Comparison of ENCODE assay signal across 9 cellular contexts in the genomic region with DNA sequence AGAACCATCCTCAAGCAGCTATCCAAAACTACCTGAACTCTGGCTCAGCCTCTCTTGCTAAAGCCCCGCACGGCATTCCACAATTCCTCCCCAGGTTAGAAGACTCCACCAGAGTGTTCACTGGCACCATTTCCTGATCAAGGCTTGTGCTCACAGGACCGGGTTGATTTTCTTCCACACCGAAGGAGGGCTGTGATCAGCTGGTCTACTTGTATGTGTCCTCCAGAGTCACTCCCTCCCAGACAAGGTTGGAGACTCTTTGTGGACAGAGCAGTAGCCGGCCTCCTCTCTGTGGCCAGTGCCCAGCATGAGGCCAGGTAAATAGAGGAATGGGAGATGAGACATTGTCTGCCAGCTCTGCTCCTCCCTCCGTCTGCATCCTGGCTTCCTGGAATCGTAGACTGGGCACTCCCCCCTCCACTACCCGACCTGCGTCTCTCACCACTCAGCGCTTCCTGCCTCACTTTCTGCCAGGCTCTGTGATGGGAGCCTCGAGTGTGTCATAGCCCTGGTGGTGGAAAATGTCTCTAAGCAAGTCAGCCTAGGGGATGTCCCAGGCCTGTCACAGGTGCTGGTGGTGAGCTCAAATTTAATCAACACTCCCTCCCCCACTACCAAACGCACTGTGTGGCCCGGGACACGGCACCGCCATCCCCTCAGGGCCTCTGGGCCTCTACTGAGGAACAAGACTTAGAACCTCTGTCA. TPM values are rescaled to one million over a fixed set of nuclear protein-coding genes. Genes with fewer than 3 reads are reported as not detected.
DNase-seq lines count a peak whose midpoint lies in the region; ATAC-seq, FAIRE-seq and TF ChIP-seq lines count a peak whose summit lies in the region.
"Had no signal": no experiment of that assay in that cellular context is flagged by ENCODE, and none has a peak within 500 bp of the region (broad histone marks: within the 10 kb centered on the region; RNA-seq: fewer than 3 reads in every experiment).

No MANE protein-coding gene starts in this region.

- H3K27me3 Mint-ChIP-seq in stimulated activated naive CD8-positive, alpha-beta T cell treated with anti-CD3 and anti-CD28 coated beads, Interleukin-15, Interleukin-2, amounts not matched to agents 100 ng/mL and 50 ng/mL, for 24 hours, result no peaks in the 10 kb centered on the region

- intact Hi-C loops in HepG2 (cut with micrococcal nuclease; ENCODE audit: unreplicated experiment), result no loop called here

- no peak overlapping the region for H3K27ac ChIP-seq in HepG2 (ENCODE audit: extremely low read length, insufficient read depth, low read length)
- H3K27ac ChIP-seq: VCaP had no signal

- no peaks in the 10 kb centered on the region for H3K9me3 Mint-ChIP-seq in stimulated activated naive CD8-positive, alpha-beta T cell treated with anti-CD3 and anti-CD28 coated beads, Interleukin-15, Interleukin-2, amounts not matched to agents 100 ng/mL and 50 ng/mL, for 24 hours

- no TSS peak for BruUV-seq in HepG2 (replicated peaks; lab: Mats Ljungman, UMichigan)

- CTCF ChIA-PET in HepG2 (lab: Yijun Ruan, JAX; ENCODE audit: low intra/inter-chr PET ratio, low total read pairs), result no interaction called here

- H3K27ac Mint-ChIP-seq in stimulated activated naive CD8-positive, alpha-beta T cell treated with anti-CD3 and anti-CD28 coated beads, Interleukin-15, Interleukin-2, amounts not matched to agents 100 ng/mL and 50 ng/mL, for 24 hours, result peak overlapping the region; percentile 99

- no peak for TF ChIP-seq EP300 in HepG2 (IDR thresholded peaks at IDR 0.05; ENCODE audit: low read depth in 2 of 2, low read length in 2 of 2)
- TF ChIP-seq EP300 in HepG2 (CRISPR knock-in tag; IDR thresholded peaks at IDR 0.05; ENCODE audit: borderline replicate concordance), result no peak

- no peak overlapping the region for H3K9ac ChIP-seq in HepG2 (ENCODE audit: insufficient read depth, low read depth, low read length)

- no peak for TF ChIP-seq POLR2A in HepG2 (IDR thresholded peaks at IDR 0.05; ENCODE audit: insufficient read depth in 1 of 2, low read depth in 2 of 2, low read length in 2 of 2)

- no peak overlapping the region for H3K4me3 ChIP-seq in HepG2 (replicated peaks in 1 of 3; ENCODE audit: insufficient read depth in 1 of 3, low read depth in 2 of 3, low read length in 3 of 3)

- peak; percentile 82 for DNase-seq in RCC 7860 (ENCODE audit: low spot score)
- DNase-seq in activated gamma-delta T cell treated with Interleukin-2 at 50 U/mL for 16 hours, result peak; percentile 88
- peak; percentile 10 for DNase-seq in HepG2 (ENCODE audit: low spot score)
- no peak for DNase-seq in MV-4-11 (lab: John Stamatoyannopoulos, UW)
- DNase-seq in SKM-1 (lab: John Stamatoyannopoulos, UW; ENCODE audit: unreplicated experiment), result no peak

- H3K27me3 ChIP-seq in HepG2 (ENCODE audit: control insufficient read depth in 1 of 2, insufficient read depth in 2 of 2, low read length in 2 of 2), result peaks cover 3 to 34% of the 10 kb centered on the region in 2 experiments; a peak in 4 of 5 replicates

- H2AFZ ChIP-seq in HepG2 (ENCODE audit: low read length), result no peak overlapping the region

- no peaks in the 10 kb centered on the region for H3K9me3 ChIP-seq in HepG2 (ENCODE audit: low read length)

- POLR2A ChIA-PET in HepG2 (lab: Yijun Ruan, JAX), result no interaction called here

- in situ Hi-C loops in HepG2 (cut with HindIII; ENCODE audit: extremely low pct_ligation_motif_present, low pct_unique_long_range_greater_than_20kb), result no loop called here

- H3K4me3 Mint-ChIP-seq in stimulated activated naive CD8-positive, alpha-beta T cell treated with anti-CD3 and anti-CD28 coated beads, Interleukin-15, Interleukin-2, amounts not matched to agents 100 ng/mL and 50 ng/mL, for 24 hours, result peak overlapping the region; percentile 84

- peak overlapping the region; percentile 44; the same call in 1 of the 2 replicates for H3K4me2 ChIP-seq in HepG2 (ENCODE audit: low read depth, low read length)

- 8% methylated on average over 5 of the region's 15 CpGs for WGBS in HepG2 (ENCODE audit: low lambda C conversion rate)

- H3K4me1 Mint-ChIP-seq in stimulated activated naive CD8-positive, alpha-beta T cell treated with anti-CD3 and anti-CD28 coated beads, Interleukin-15, Interleukin-2, amounts not matched to agents 100 ng/mL and 50 ng/mL, for 24 hours (ENCODE audit: low read depth), result peaks cover 90% of the 10 kb centered on the region

- peaks cover 17% of the 10 kb centered on the region for H3K4me1 ChIP-seq in HepG2 (ENCODE audit: insufficient read depth, low read length)

- no peaks in the 10 kb centered on the region for H4K20me1 ChIP-seq in HepG2 (ENCODE audit: insufficient read depth, low read length)

- H3K79me2 ChIP-seq in HepG2 (ENCODE audit: insufficient read depth, low read length), result no peaks in the 10 kb centered on the region

- peaks cover 22% of the 10 kb centered on the region for H3K36me3 Mint-ChIP-seq in stimulated activated naive CD8-positive, alpha-beta T cell treated with anti-CD3 and anti-CD28 coated beads, Interleukin-15, Interleukin-2, amounts not matched to agents 100 ng/mL and 50 ng/mL, for 24 hours (ENCODE audit: low read depth)

- ATAC-seq in GM18511 (IDR thresholded peaks at IDR 0.05; ENCODE audit: unreplicated experiment), result peak; percentile 94
- ATAC-seq in HG02870 (IDR thresholded peaks at IDR 0.05; ENCODE audit: unreplicated experiment), result peak; percentile 85
- peak; percentile 64 for ATAC-seq in HepG2

- no peak for TF ChIP-seq CTCF in HepG2 (CRISPR knock-in tag; IDR thresholded peaks at IDR 0.05)

- no peak for TF ChIP-seq RAD21 in HepG2 (CRISPR knock-in tag; IDR thresholded peaks at IDR 0.05)

- no peaks in the 10 kb centered on the region for H3K36me3 ChIP-seq in HepG2 (replicated peaks in 1 of 2; ENCODE audit: control insufficient read depth in 1 of 2, insufficient read depth in 2 of 2, low read length in 2 of 2)

- peak; percentile 68 for FAIRE-seq in RCC 7860 (lab: Jason Lieb, UNC)
- FAIRE-seq in HepG2 (lab: Jason Lieb, UNC), result no peak

TF ChIP-seq in HepG2, 621 proteins besides CTCF, POLR2A, EP300 and RAD21 (continues in another document):
- TF ChIP-seq ZNF124 (CRISPR knock-in tag; IDR thresholded peaks at IDR 0.05) (no peak), ZNF619 (CRISPR knock-in tag; IDR thresholded peaks at IDR 0.05) (no peak), ZSCAN31 (CRISPR knock-in tag; IDR thresholded peaks at IDR 0.05; ENCODE audit: low read depth) (no peak)

RNA-seq across cellular contexts. Expression of gene TMPRSS6, which starts 12.5 kb away (rescaled TPM):
- 1.5 and 4.2 TPM in 2 replicates for total RNA-seq in HepG2 (2016; rRNA removed; fragmentation: Illumina TruSeq; extraction: Trizol)
- total RNA-seq in HepG2 (2016; cell fraction: cytosol; rRNA removed; fragmentation: Illumina TruSeq; extraction: Trizol; ENCODE audit: low read depth), result 1.1 and 1.5 TPM in 2 replicates
- 1.5 and 5.2 TPM in 2 replicates for total RNA-seq in HepG2 (2016; cell fraction: insoluble cytoplasmic fraction; rRNA removed; fragmentation: Illumina TruSeq; extraction: Trizol)
- 1.7 and 2.7 TPM in 2 replicates for total RNA-seq in HepG2 (2016; cell fraction: membrane; rRNA removed; fragmentation: Illumina TruSeq; extraction: Trizol)
- total RNA-seq in HepG2 (2016; cell fraction: nucleus; rRNA removed; fragmentation: Illumina TruSeq; extraction: Trizol), result 5.1 and 6.1 TPM in 2 replicates
- polyA plus RNA-seq in HepG2 (2011; rRNA removed), result 4.8 and 8.5 TPM in 2 replicates
- polyA plus RNA-seq in HepG2 (2011; cell fraction: cytosol; rRNA removed), result 5.4 and 5.9 TPM in 2 replicates
- 16.8 and 19.4 TPM in 2 replicates for polyA plus RNA-seq in HepG2 (2011; cell fraction: nucleus; rRNA removed)
- 4.2 and 6.4 TPM in 2 replicates for polyA plus RNA-seq in HepG2 (2012)
- 1.7 TPM in 2 replicates for polyA plus RNA-seq in HepG2 (2016; cell fraction: cytosol; fragmentation: Illumina TruSeq; extraction: Trizol; ENCODE audit: low read depth)
- polyA plus RNA-seq in HepG2 (2016; cell fraction: insoluble cytoplasmic fraction; fragmentation: Illumina TruSeq; extraction: Trizol; ENCODE audit: low read depth), result 2.3 and 2.6 TPM in 2 replicates
- polyA plus RNA-seq in HepG2 (2016; cell fraction: membrane; fragmentation: Illumina TruSeq; extraction: Trizol; ENCODE audit: low read depth), result 2.4 and 3.1 TPM in 2 replicates
- polyA plus RNA-seq in HepG2 (2016; cell fraction: nucleus; fragmentation: Illumina TruSeq; extraction: Trizol; ENCODE audit: insufficient read depth, low read depth), result 10.0 and 11.5 TPM in 2 replicates
- polyA minus RNA-seq in HepG2 (2011; rRNA and poly(A)+ RNA removed; ENCODE audit: low replicate concordance), result 6.6 TPM in 1 of 2 replicates, not detected in the other
- polyA minus RNA-seq in HepG2 (2011; cell fraction: cytosol; rRNA and poly(A)+ RNA removed), result 1.1 and 1.9 TPM in 2 replicates
- polyA minus RNA-seq in HepG2 (2011; cell fraction: nucleus; rRNA and poly(A)+ RNA removed), result 4.0 and 5.2 TPM in 2 replicates

RNA-seq across cellular contexts. Expression of gene IL2RB, which starts 27.7 kb away (rescaled TPM):
- total RNA-seq in HepG2 (2016; rRNA removed; fragmentation: Illumina TruSeq; extraction: Trizol), result not detected in 2 replicates
- not detected in 2 replicates for total RNA-seq in HepG2 (2016; cell fraction: cytosol; rRNA removed; fragmentation: Illumina TruSeq; extraction: Trizol; ENCODE audit: low read depth)
- total RNA-seq in HepG2 (2016; cell fraction: insoluble cytoplasmic fraction; rRNA removed; fragmentation: Illumina TruSeq; extraction: Trizol), result not detected in 2 replicates
- total RNA-seq in HepG2 (2016; cell fraction: membrane; rRNA removed; fragmentation: Illumina TruSeq; extraction: Trizol), result not detected in 2 replicates
- not detected in 2 replicates for total RNA-seq in HepG2 (2016; cell fraction: nucleus; rRNA removed; fragmentation: Illumina TruSeq; extraction: Trizol)
- polyA plus RNA-seq in HepG2 (2011; rRNA removed), result 0.05 TPM in 1 of 2 replicates, not detected in the other
- polyA plus RNA-seq in HepG2 (2011; cell fraction: cytosol; rRNA removed), result 0.10 TPM in 1 of 2 replicates, not detected in the other
- polyA plus RNA-seq in HepG2 (2011; cell fraction: nucleus; rRNA removed), result 0.09 TPM in 1 of 2 replicates, not detected in the other
- 0.03 TPM in 1 of 2 replicates, not detected in the other for polyA plus RNA-seq in HepG2 (2012)
- polyA plus RNA-seq in HepG2 (2016; cell fraction: cytosol; fragmentation: Illumina TruSeq; extraction: Trizol; ENCODE audit: low read depth), result not detected in 2 replicates
- not detected in 2 replicates for polyA plus RNA-seq in HepG2 (2016; cell fraction: insoluble cytoplasmic fraction; fragmentation: Illumina TruSeq; extraction: Trizol; ENCODE audit: low read depth)
- polyA plus RNA-seq in HepG2 (2016; cell fraction: membrane; fragmentation: Illumina TruSeq; extraction: Trizol; ENCODE audit: low read depth), result not detected in 2 replicates
- polyA plus RNA-seq in HepG2 (2016; cell fraction: nucleus; fragmentation: Illumina TruSeq; extraction: Trizol; ENCODE audit: insufficient read depth, low read depth), result not detected in 2 replicates
- polyA minus RNA-seq in HepG2 (2011; rRNA and poly(A)+ RNA removed; ENCODE audit: low replicate concordance), result 0.06 TPM in 1 of 2 replicates, not detected in the other
- not detected in 2 replicates for polyA minus RNA-seq in HepG2 (2011; cell fraction: cytosol; rRNA and poly(A)+ RNA removed)
- polyA minus RNA-seq in HepG2 (2011; cell fraction: nucleus; rRNA and poly(A)+ RNA removed), result not detected in 2 replicates

Comparison
In these comparisons a context has a peak if more than half of its experiments do, and no peak if none do; other contexts are left out.
1. DNase-seq: peak in RCC 7860 (single experiment), activated gamma-delta T cell treated with Interleukin-2 at 50 U/mL for 16 hours (single experiment) and HepG2 (single experiment); none in MV-4-11 (single experiment) and SKM-1 (single experiment).
2. Peak in every context shown above with its lines, with median percentiles within 50 percentile points of each other: ATAC-seq.